In the genomic region with DNA sequence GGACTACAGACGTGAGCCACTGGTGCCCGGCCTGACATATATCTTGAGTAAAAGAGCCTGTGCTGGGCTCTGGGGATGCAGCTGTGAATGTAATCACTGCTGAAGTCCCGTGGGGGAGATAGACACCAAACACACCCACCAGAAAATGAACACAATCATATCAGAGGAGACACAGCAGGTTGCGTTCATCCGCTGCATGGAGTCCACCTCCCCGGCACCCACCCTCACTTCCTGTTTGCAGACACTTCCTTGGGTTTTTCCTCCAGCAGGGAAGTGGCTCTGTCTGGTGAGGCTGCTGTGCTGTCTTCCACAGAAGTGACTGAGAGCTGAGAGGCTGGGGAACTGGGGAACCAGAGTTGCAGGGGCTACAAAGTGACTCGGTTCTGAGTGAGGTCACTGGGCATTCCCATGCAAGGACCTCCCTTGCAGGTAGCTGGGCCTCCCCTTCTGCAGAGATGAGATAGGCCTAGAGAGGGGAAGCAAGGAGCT, we compare ENCODE assay signal across 1 cellular context.
TF ChIP-seq lines count a peak whose summit lies in the region.

No MANE protein-coding gene starts in this region.

TF ChIP-seq in HepG2, 621 proteins besides CTCF, POLR2A, EP300 and RAD21:
- TF ChIP-seq ZNF850 (CRISPR knock-in tag; conservative IDR thresholded peaks at IDR 0.05) (no peak), ASH2L (IDR thresholded peaks at IDR 0.05; ENCODE audit: insufficient read length, low read depth, low read length) (no peak), ZNF572 (CRISPR knock-in tag; IDR thresholded peaks at IDR 0.05) (no peak), ZBTB21 (CRISPR knock-in tag; IDR thresholded peaks at IDR 0.05) (no peak), TAF15 (IDR thresholded peaks at IDR 0.05; ENCODE audit: low read depth, low read length, poor library complexity, severe bottlenecking) (no peak), RFXANK (CRISPR knock-in tag; IDR thresholded peaks at IDR 0.05) (no peak), MLX (CRISPR knock-in tag; IDR thresholded peaks at IDR 0.05) (no peak), SRSF1 (optimal IDR thresholded peaks at IDR 0.05; ENCODE audit: low read depth, low read length) (no peak)
- TF ChIP-seq, protein P1, sequence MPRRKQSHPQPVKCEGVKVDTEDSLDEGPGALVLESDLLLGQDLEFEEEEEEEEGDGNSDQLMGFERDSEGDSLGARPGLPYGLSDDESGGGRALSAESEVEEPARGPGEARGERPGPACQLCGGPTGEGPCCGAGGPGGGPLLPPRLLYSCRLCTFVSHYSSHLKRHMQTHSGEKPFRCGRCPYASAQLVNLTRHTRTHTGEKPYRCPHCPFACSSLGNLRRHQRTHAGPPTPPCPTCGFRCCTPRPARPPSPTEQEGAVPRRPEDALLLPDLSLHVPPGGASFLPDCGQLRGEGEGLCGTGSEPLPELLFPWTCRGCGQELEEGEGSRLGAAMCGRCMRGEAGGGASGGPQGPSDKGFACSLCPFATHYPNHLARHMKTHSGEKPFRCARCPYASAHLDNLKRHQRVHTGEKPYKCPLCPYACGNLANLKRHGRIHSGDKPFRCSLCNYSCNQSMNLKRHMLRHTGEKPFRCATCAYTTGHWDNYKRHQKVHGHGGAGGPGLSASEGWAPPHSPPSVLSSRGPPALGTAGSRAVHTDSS (CRISPR knock-in tag; conservative IDR thresholded peaks at IDR 0.05), result no peak
